ENCODE assay signal across 8 cellular contexts in genomic region chr16:11310997-11311561, GRCh38. TPM values are rescaled to one million over a fixed set of nuclear protein-coding genes. Genes with fewer than 3 reads are reported as not detected.
A peak's percentile ranks its signal among the peaks of the same experiment; 100 is the strongest.
DNase-seq lines count a peak whose midpoint lies in the region; ATAC-seq and TF ChIP-seq lines count a peak whose summit lies in the region.

No MANE protein-coding gene starts in this region.

- no peak overlapping the region for H3K4me3 ChIP-seq in stomach
- H3K4me3 ChIP-seq in prostate gland: no peak overlapping the region

- 66 to 79% (median 72%) methylated on average over 9 to 10 of the region's 10 CpGs for WGBS in stomach, 5 donors
- 80% methylated on average over 10 of the region's 10 CpGs for WGBS in prostate gland

- DNase-seq in OCI-M2 (lab: John Stamatoyannopoulos, UW; ENCODE audit: unreplicated experiment): peak; percentile 29
- peak; percentile 58 for DNase-seq in iris pigment epithelial cell (ENCODE audit: low read depth)
- DNase-seq in stomach: no peak
- DNase-seq in RKO (ENCODE audit: low spot score): no peak
- DNase-seq in prostate gland (ENCODE audit: low spot score): no peak

- H3K36me3 ChIP-seq in stomach (no peaks in the 10 kb centered on the region), prostate gland (no peaks in the 10 kb centered on the region)

- intact Hi-C loops in stomach (cut with DNase I; ENCODE audit: low total_unique reads) (no loop called here), prostate gland (cut with DNase I) (no loop called here)

- H3K27ac ChIP-seq in stomach (peak overlapping the region in 1 of 5 donors; percentile 56), prostate gland (no peak overlapping the region)

- TF ChIP-seq POLR2A in stomach (IDR thresholded peaks at IDR 0.05) (no peak), prostate gland (IDR thresholded peaks at IDR 0.05) (no peak)

- peaks cover 0 to 28% (median 14%) of the 10 kb centered on the region in 4 donors for H3K4me1 ChIP-seq in stomach
- H3K4me1 ChIP-seq in prostate gland (replicated peaks): no peaks in the 10 kb centered on the region

- no peaks in the 10 kb centered on the region for H3K9me3 ChIP-seq in stomach
- no peaks in the 10 kb centered on the region for H3K9me3 ChIP-seq in prostate gland

- TF ChIP-seq CTCF in stomach (IDR thresholded peaks at IDR 0.05) (no peak), prostate gland (IDR thresholded peaks at IDR 0.05) (no peak)

- no peak for TF ChIP-seq EP300 in stomach (IDR thresholded peaks at IDR 0.05)

- peaks cover 0 to 4% (median 0%) of the 10 kb centered on the region in 3 donors for H3K27me3 ChIP-seq in stomach
- H3K27me3 ChIP-seq in prostate gland (replicated peaks; ENCODE audit: insufficient read depth): no peaks in the 10 kb centered on the region

- ATAC-seq in GM18508 (IDR thresholded peaks at IDR 0.05; ENCODE audit: insufficient read depth, unreplicated experiment) (peak; percentile 35), HG02759 (IDR thresholded peaks at IDR 0.05; ENCODE audit: unreplicated experiment) (peak; percentile 41), HG03378 (IDR thresholded peaks at IDR 0.05; ENCODE audit: unreplicated experiment) (no peak)

RNA-seq across cellular contexts. Expression of gene PRM1, which starts 29.9 kb away (rescaled TPM):
- total RNA-seq in stomach (not detected), prostate gland (100 to 1,000 TPM in 1 of 2 donors, 1 to 10 TPM in 1; 1.8 to 992 TPM)
- polyA plus RNA-seq in stomach: not detected

RNA-seq across cellular contexts. Expression of gene RMI2, which starts 34.2 kb away (rescaled TPM):
- total RNA-seq in stomach (10 to 100 TPM in 3 of 5 donors, 1 to 10 TPM in 2; 2.3 to 79.9 (median 10.5) TPM), prostate gland (10 to 100 TPM in 1 of 2 donors, 1 to 10 TPM in 1; 6.0 to 16.3 TPM)
- polyA plus RNA-seq in stomach: 1 to 10 TPM; 6.9 to 9.6 (median 7.0) TPM

RNA-seq across cellular contexts. Expression of gene PRM2, which starts 34.8 kb away (rescaled TPM):
- total RNA-seq in stomach (not detected), prostate gland (100 to 1,000 TPM in 1 of 2 donors, not detected in 1; 343 TPM)
- polyA plus RNA-seq in stomach: not detected

RNA-seq across cellular contexts. Expression of gene PRM3, which starts 37.6 kb away (rescaled TPM):
- total RNA-seq in stomach (not detected), prostate gland (not detected)
- polyA plus RNA-seq in stomach: not detected

RNA-seq across cellular contexts. Expression of gene TNP2, which starts 42.0 kb away (rescaled TPM):
- total RNA-seq in stomach (not detected), prostate gland (not detected)
- not detected for polyA plus RNA-seq in stomach

Comparison
In these comparisons a context has a peak if more than half of its experiments do, and no peak if none do; other contexts are left out.
1. DNase-seq: peak in OCI-M2 (single experiment) and iris pigment epithelial cell (single experiment); none in stomach (single experiment), RKO (single experiment) and prostate gland (single experiment).